ENCODE assay signal across 16 cellular contexts in genomic region chr5:146345240-146345577, GRCh38. TPM values are rescaled to one million over a fixed set of nuclear protein-coding genes. Genes with fewer than 3 reads are reported as not detected.
DNase-seq lines count a peak whose midpoint lies in the region; ATAC-seq and TF ChIP-seq lines count a peak whose summit lies in the region.
"Had no signal": no experiment of that assay in that cellular context is flagged by ENCODE, and none has a peak within 500 bp of the region (broad histone marks: within the 10 kb centered on the region; RNA-seq: fewer than 3 reads in every experiment).

No MANE protein-coding gene starts in this region.

- no peak overlapping the region for H3K27ac ChIP-seq in iPS-20b (ENCODE audit: low read length)

- TF ChIP-seq CTCF in activated CD8-positive, alpha-beta T cell treated with anti-CD3 and anti-CD28 coated beads for 36 hours (IDR thresholded peaks at IDR 0.05): no peak

- H3K4me1 Mint-ChIP-seq in activated T-cell treated with anti-CD3 and anti-CD28 coated beads, Interleukin-2, amount 50 U/mL, for 72 hours (ENCODE audit: low read depth): peaks cover 22% of the 10 kb centered on the region
- H3K4me1 Mint-ChIP-seq in activated CD8-positive, alpha-beta T cell treated with anti-CD3 and anti-CD28 coated beads for 36 hours (ENCODE audit: low read depth): peaks cover 15% of the 10 kb centered on the region
- peaks cover 21 to 39% of the 10 kb centered on the region in 2 donors for H3K4me1 Mint-ChIP-seq in stimulated activated naive B cell treated with anti-CD40 and anti-IgM and Interleukin-4, amounts not matched to agents 10 μg/mL and 1 μg/mL and 100 μg/mL, for 72 hours

- peak overlapping the region; percentile 59 to 73 for H3K4me3 Mint-ChIP-seq in activated T-cell treated with anti-CD3 and anti-CD28 coated beads, Interleukin-2, amount 50 U/mL, for 72 hours
- H3K4me3 Mint-ChIP-seq in activated CD8-positive, alpha-beta T cell treated with anti-CD3 and anti-CD28 coated beads for 36 hours: peak overlapping the region; percentile 27
- H3K4me3 Mint-ChIP-seq in stimulated activated naive B cell treated with anti-CD40 and anti-IgM and Interleukin-4, amounts not matched to agents 10 μg/mL and 1 μg/mL and 100 μg/mL, for 72 hours: peak overlapping the region; percentile 73 to 75
- H3K4me3 Mint-ChIP-seq: T-helper 2 cell treated with Interferon-gamma antibody and Interleukin-4, amounts not matched to agents 5 μg/mL and 100 μg/mL, for 36 hours had no signal

- POLR2A ChIA-PET in activated CD8-positive, alpha-beta T cell treated with anti-CD3 and anti-CD28 coated beads for 36 hours (lab: Charles Lee): interaction anchor here (1.3 kb wide), 1 partner anchor 68 kb away, joined by 3 read pairs; no protein-coding TSS in a partner anchor

- H3K36me3 ChIP-seq in iPS-20b (ENCODE audit: insufficient read depth, low read depth, low read length): no peaks in the 10 kb centered on the region

- H3K9me3 Mint-ChIP-seq in activated T-cell treated with anti-CD3 and anti-CD28 coated beads, Interleukin-2, amount 50 U/mL, for 72 hours: no peaks in the 10 kb centered on the region
- no peaks in the 10 kb centered on the region for H3K9me3 Mint-ChIP-seq in activated CD8-positive, alpha-beta T cell treated with anti-CD3 and anti-CD28 coated beads for 36 hours
- peaks cover 0 to 3% of the 10 kb centered on the region in 2 donors for H3K9me3 Mint-ChIP-seq in stimulated activated naive B cell treated with anti-CD40 and anti-IgM and Interleukin-4, amounts not matched to agents 10 μg/mL and 1 μg/mL and 100 μg/mL, for 72 hours
- H3K9me3 Mint-ChIP-seq: T-helper 2 cell treated with Interferon-gamma antibody and Interleukin-4, amounts not matched to agents 5 μg/mL and 100 μg/mL, for 36 hours had no signal

- H3K9me3 ChIP-seq in iPS-20b (ENCODE audit: insufficient read depth, low read depth, low read length): peaks cover 8% of the 10 kb centered on the region; the same call in 1 of the 2 replicates

- no peak overlapping the region for H3K9ac ChIP-seq in iPS-20b (ENCODE audit: low read depth, low read length)

- ATAC-seq in activated T-cell treated with anti-CD3 and anti-CD28 coated beads, Interleukin-2, amount 50 U/mL, for 72 hours (replicated peaks in 1 of 2): peak in 1 of 2 donors; percentile 25
- ATAC-seq in activated CD8-positive, alpha-beta T cell treated with anti-CD3 and anti-CD28 coated beads for 36 hours: no peak
- ATAC-seq in stimulated activated naive B cell treated with anti-CD40 and anti-IgM and Interleukin-4, amounts not matched to agents 10 μg/mL and 1 μg/mL and 100 μg/mL, for 72 hours (replicated peaks): no peak
- no peak for ATAC-seq in GM18870 (IDR thresholded peaks at IDR 0.05; ENCODE audit: unreplicated experiment)
- ATAC-seq in GM21723 (IDR thresholded peaks at IDR 0.05; ENCODE audit: unreplicated experiment): no peak
- no peak for ATAC-seq in HG02970 (IDR thresholded peaks at IDR 0.05; ENCODE audit: low FRiP score, unreplicated experiment)
- ATAC-seq: left lobe of liver had no signal

- DNase-seq in activated T-cell treated with anti-CD3 and anti-CD28 coated beads, Interleukin-2, amount 50 U/mL, for 72 hours: no peak
- no peak for DNase-seq in activated T-cell treated with anti-CD3 and anti-CD28 coated beads, Interleukin-2, amount 50 U/mL, for 1 hour
- no peak for DNase-seq in activated CD8-positive, alpha-beta T cell treated with anti-CD3 and anti-CD28 coated beads for 36 hours
- no peak for DNase-seq in stimulated activated naive B cell treated with anti-CD40 and anti-IgM and Interleukin-4, amounts not matched to agents 10 μg/mL and 1 μg/mL and 100 μg/mL, for 72 hours
- DNase-seq: AML-193; aorta; foreskin melanocyte; NCI-H1092; stimulated activated CD8-positive, alpha-beta memory T cell treated with anti-CD3 and anti-CD28 coated beads, Interleukin-4, amount 100 ng/mL, for 48 hours had no signal

- peaks cover 100% of the 10 kb centered on the region for H3K27me3 ChIP-seq in iPS-20b (ENCODE audit: insufficient read depth, low read length)

- CTCF ChIA-PET in activated CD8-positive, alpha-beta T cell treated with anti-CD3 and anti-CD28 coated beads for 36 hours (lab: Charles Lee): interaction anchor here (0.9 kb wide), 1 partner anchor 11 kb away, joined by 4 read pairs; no protein-coding TSS in a partner anchor

- H3K27ac Mint-ChIP-seq in activated T-cell treated with anti-CD3 and anti-CD28 coated beads, Interleukin-2, amount 50 U/mL, for 72 hours: no peak overlapping the region
- H3K27ac Mint-ChIP-seq in activated CD8-positive, alpha-beta T cell treated with anti-CD3 and anti-CD28 coated beads for 36 hours: no peak overlapping the region
- H3K27ac Mint-ChIP-seq in stimulated activated naive B cell treated with anti-CD40 and anti-IgM and Interleukin-4, amounts not matched to agents 10 μg/mL and 1 μg/mL and 100 μg/mL, for 72 hours: no peak overlapping the region
- H3K27ac Mint-ChIP-seq: T-helper 2 cell treated with Interferon-gamma antibody and Interleukin-4, amounts not matched to agents 5 μg/mL and 100 μg/mL, for 36 hours had no signal

- H3K36me3 Mint-ChIP-seq in activated T-cell treated with anti-CD3 and anti-CD28 coated beads, Interleukin-2, amount 50 U/mL, for 72 hours (ENCODE audit: insufficient read depth in 2 of 2): no peaks in the 10 kb centered on the region
- H3K36me3 Mint-ChIP-seq in activated CD8-positive, alpha-beta T cell treated with anti-CD3 and anti-CD28 coated beads for 36 hours (ENCODE audit: low read depth): no peaks in the 10 kb centered on the region
- peaks cover 0 to 3% of the 10 kb centered on the region in 2 donors for H3K36me3 Mint-ChIP-seq in stimulated activated naive B cell treated with anti-CD40 and anti-IgM and Interleukin-4, amounts not matched to agents 10 μg/mL and 1 μg/mL and 100 μg/mL, for 72 hours

- H3K27me3 Mint-ChIP-seq in activated T-cell treated with anti-CD3 and anti-CD28 coated beads, Interleukin-2, amount 50 U/mL, for 72 hours (ENCODE audit: low read depth): peaks cover 83% of the 10 kb centered on the region
- H3K27me3 Mint-ChIP-seq in activated CD8-positive, alpha-beta T cell treated with anti-CD3 and anti-CD28 coated beads for 36 hours: peaks cover 62% of the 10 kb centered on the region
- H3K27me3 Mint-ChIP-seq in stimulated activated naive B cell treated with anti-CD40 and anti-IgM and Interleukin-4, amounts not matched to agents 10 μg/mL and 1 μg/mL and 100 μg/mL, for 72 hours: peaks cover 62 to 80% of the 10 kb centered on the region in 2 donors

- peak overlapping the region; percentile 62 for H3K4me3 ChIP-seq in iPS-20b (ENCODE audit: low read length)

- peaks cover 4% of the 10 kb centered on the region; the same call in 1 of the 2 replicates for H3K4me1 ChIP-seq in iPS-20b (ENCODE audit: insufficient read depth, low read length)

- intact Hi-C loops in activated CD8-positive, alpha-beta T cell treated with anti-CD3 and anti-CD28 coated beads for 36 hours (cut with micrococcal nuclease): loop anchor here (10.0 kb wide), 1 partner anchor 80 kb away; no protein-coding TSS in a partner anchor

RNA-seq across cellular contexts. Expression of gene POU4F3, which starts 6.6 kb away (rescaled TPM):
- total RNA-seq in activated T-cell treated with anti-CD3 and anti-CD28 coated beads, Interleukin-2, amount 50 U/mL, for 72 hours: not detected
- not detected for total RNA-seq in activated CD8-positive, alpha-beta T cell treated with anti-CD3 and anti-CD28 coated beads for 36 hours
- total RNA-seq: left lobe of liver, NCI-H460 had no signal
